ENCODE assay signal across 2 cellular contexts in the genomic region with DNA sequence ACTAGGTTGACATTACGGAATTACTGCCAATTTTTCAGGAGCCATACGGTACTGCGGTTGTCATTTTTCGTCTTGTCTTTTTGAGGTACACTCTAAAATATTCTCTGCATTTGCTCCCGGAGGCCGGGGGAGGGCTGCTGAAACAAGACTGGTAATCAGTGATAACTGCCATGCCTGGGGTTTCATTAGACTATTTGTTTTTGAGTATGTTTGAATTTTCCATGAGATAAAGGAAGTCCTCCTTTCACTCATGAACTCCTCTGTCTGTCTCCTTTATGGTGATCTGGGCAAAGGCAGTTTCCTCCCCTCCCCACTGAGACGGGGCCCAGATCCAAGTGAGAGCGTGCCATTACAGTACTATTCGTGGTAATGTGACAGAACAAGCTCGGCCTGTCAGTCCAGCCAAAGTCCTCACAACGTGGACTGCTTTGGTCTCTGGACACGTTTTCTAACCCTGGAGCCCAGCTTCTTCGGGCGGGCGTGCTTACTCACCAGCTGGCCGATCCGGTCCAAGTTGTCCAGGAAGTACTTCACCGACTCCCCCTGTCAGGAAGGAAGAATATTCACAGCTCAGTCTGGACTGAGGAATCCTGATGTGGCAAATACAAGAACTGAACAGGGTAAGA.
TF ChIP-seq lines count a peak whose summit lies in the region.

No MANE protein-coding gene starts in this region.

TF ChIP-seq in IMR-90, 13 proteins besides CTCF, POLR2A, EP300 and RAD21:
- TF ChIP-seq RCOR1 (IDR thresholded peaks at IDR 0.05; ENCODE audit: insufficient replicate concordance, low read length) (no peak), CEBPB (IDR thresholded peaks at IDR 0.05; ENCODE audit: low read depth, low read length) (no peak), MAZ (IDR thresholded peaks at IDR 0.05; ENCODE audit: borderline replicate concordance, low read depth, low read length) (no peak), MXI1 (IDR thresholded peaks at IDR 0.05; ENCODE audit: borderline replicate concordance, low read depth, low read length) (no peak), CHD1 (IDR thresholded peaks at IDR 0.05; ENCODE audit: low read depth, low read length) (no peak), NFE2L2 (IDR thresholded peaks at IDR 0.05; ENCODE audit: low read depth, low read length) (no peak), MAFK (IDR thresholded peaks at IDR 0.05; ENCODE audit: low read depth, low read length) (no peak), RFX5 (IDR thresholded peaks at IDR 0.05; ENCODE audit: low read depth, low read length) (no peak), BHLHE40 (IDR thresholded peaks at IDR 0.05; ENCODE audit: low read depth, low read length) (no peak), FOS (IDR thresholded peaks at IDR 0.05; ENCODE audit: low read depth, low read length) (no peak), SMC3 (IDR thresholded peaks at IDR 0.05; ENCODE audit: low read depth, low read length) (no peak)
- TF ChIP-seq, protein P1, sequence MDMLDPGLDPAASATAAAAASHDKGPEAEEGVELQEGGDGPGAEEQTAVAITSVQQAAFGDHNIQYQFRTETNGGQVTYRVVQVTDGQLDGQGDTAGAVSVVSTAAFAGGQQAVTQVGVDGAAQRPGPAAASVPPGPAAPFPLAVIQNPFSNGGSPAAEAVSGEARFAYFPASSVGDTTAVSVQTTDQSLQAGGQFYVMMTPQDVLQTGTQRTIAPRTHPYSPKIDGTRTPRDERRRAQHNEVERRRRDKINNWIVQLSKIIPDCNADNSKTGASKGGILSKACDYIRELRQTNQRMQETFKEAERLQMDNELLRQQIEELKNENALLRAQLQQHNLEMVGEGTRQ (IDR thresholded peaks at IDR 0.05; ENCODE audit: low read depth, low read length) = no peak
- TF ChIP-seq, protein P2, sequence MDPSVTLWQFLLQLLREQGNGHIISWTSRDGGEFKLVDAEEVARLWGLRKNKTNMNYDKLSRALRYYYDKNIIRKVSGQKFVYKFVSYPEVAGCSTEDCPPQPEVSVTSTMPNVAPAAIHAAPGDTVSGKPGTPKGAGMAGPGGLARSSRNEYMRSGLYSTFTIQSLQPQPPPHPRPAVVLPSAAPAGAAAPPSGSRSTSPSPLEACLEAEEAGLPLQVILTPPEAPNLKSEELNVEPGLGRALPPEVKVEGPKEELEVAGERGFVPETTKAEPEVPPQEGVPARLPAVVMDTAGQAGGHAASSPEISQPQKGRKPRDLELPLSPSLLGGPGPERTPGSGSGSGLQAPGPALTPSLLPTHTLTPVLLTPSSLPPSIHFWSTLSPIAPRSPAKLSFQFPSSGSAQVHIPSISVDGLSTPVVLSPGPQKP (IDR thresholded peaks at IDR 0.05; ENCODE audit: borderline replicate concordance, low read depth, low read length) = no peak
TF ChIP-seq in IMR-90: peak in this region for 0.

TF ChIP-seq in HepG2, 621 proteins besides CTCF, POLR2A, EP300 and RAD21:
- TF ChIP-seq PHF5A (CRISPR knock-in tag; IDR thresholded peaks at IDR 0.05; ENCODE audit: low read depth, unreplicated experiment) (no peak), ZBTB38 (CRISPR knock-in tag; IDR thresholded peaks at IDR 0.05) (0 out of 2 replicates have a peak, but pooled peaks have one; percentile 43)
